Comparison of ENCODE assay signal across 8 cellular contexts in the genomic region with DNA sequence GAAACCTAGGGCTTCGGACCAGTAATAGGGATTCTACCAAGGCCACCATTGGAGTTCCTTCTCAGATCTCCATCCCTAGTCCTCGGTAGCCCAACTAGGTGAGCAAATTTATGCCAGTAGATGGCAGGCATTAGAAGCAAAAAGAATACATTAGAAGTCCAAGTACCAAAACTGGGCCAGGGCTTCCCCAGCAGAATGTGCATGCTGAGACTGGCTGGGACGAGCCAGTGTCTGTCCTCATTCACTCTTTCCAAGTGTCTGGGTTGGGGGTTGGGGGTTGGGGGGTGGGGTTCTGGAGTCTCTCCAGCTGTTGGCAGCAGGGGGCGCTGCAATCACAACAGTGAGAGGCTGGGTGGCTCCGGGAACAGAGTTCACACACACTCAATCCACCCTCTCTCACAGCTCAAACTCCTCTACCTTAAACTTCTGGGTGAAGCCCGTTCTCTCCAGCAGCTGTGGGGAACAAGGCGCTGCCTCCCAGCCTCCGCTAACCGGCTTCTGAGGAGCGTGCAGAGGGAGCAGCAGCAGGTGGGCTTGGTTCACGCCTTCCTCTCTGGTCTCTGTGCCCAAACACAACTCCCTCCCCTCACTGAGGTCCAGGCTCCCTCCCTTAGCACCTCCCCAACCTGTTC.
DNase-seq lines count a peak whose midpoint lies in the region; ATAC-seq and TF ChIP-seq lines count a peak whose summit lies in the region.

No MANE protein-coding gene starts in this region.

- DNase-seq in DMS 273 (lab: John Stamatoyannopoulos, UW; ENCODE audit: unreplicated experiment): peak; percentile 79
- DNase-seq in DMS 273 treated with DMSO at 0.1 percent for 48 hours (lab: John Stamatoyannopoulos, UW): no peak
- DNase-seq in NCI-H1092 treated with DMSO at 0.1 percent for 48 hours (lab: John Stamatoyannopoulos, UW): peak; percentile 40
- DNase-seq in activated CD4-positive, alpha-beta T cell treated with anti-CD3 and anti-CD28 coated beads, Interleukin-2, amount 50 U/mL, for 24 hours (ENCODE audit: low read depth in 1 of 2, low spot score in 1 of 2): peak; percentile 19 to 41
- peak; percentile 44 for DNase-seq in epidermal melanocyte (ENCODE audit: insufficient read length, low spot score)
- DNase-seq in nephron progenitor cell: peak; percentile 79
- no peak for DNase-seq in NCI-H1694 treated with DMSO at 0.1 percent for 48 hours (lab: John Stamatoyannopoulos, UW)

- H3K4me1 Mint-ChIP-seq in nephron progenitor cell: peaks cover 5% of the 10 kb centered on the region

- H3K36me3 Mint-ChIP-seq in nephron progenitor cell (ENCODE audit: low read depth): no peaks in the 10 kb centered on the region

- peaks cover 39% of the 10 kb centered on the region for H3K27me3 Mint-ChIP-seq in nephron progenitor cell (ENCODE audit: low read depth, poor library complexity)

- no peak overlapping the region for H3K4me3 Mint-ChIP-seq in nephron progenitor cell

- H3K27ac Mint-ChIP-seq in nephron progenitor cell: no peak overlapping the region

- TF ChIP-seq CTCF in nephron progenitor cell (IDR thresholded peaks at IDR 0.05): peak; percentile 56

- no peak for ATAC-seq in GM19467 (IDR thresholded peaks at IDR 0.05; ENCODE audit: unreplicated experiment)

- H3K9me3 Mint-ChIP-seq in nephron progenitor cell: no peaks in the 10 kb centered on the region

Comparison
In these comparisons a context has a peak if more than half of its experiments do, and no peak if none do; other contexts are left out.
1. DNase-seq: peak in DMS 273 (single experiment), NCI-H1092 treated with DMSO at 0.1 percent for 48 hours (single experiment), activated CD4-positive, alpha-beta T cell treated with anti-CD3 and anti-CD28 coated beads, Interleukin-2, amount 50 U/mL, for 24 hours (2 of 2), epidermal melanocyte (single experiment) and nephron progenitor cell (single experiment); none in DMS 273 treated with DMSO at 0.1 percent for 48 hours (single experiment) and NCI-H1694 treated with DMSO at 0.1 percent for 48 hours (single experiment).